Comparison of ENCODE assay signal across 27 cellular contexts in the genomic region with DNA sequence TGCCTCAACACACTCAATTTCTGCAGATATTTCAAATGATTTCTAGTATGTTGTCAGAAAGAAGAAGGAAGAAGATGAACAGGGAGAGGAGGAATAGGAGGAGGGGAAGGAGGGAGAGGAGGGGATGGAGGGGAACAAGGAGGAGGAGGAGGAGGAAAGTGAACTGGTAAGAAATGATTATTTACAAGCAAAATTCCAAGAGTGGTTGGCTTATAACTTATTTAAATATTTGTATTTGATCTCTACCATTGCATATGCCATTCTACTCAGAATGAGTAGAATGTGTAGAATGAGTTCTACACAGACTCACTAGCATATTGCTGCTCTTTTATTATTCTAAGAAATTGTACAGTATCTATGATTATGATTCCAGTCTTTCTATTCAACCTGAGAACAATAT.
"Had no signal": no experiment of that assay in that cellular context is flagged by ENCODE, and none has a peak within 500 bp of the region (broad histone marks: within the 10 kb centered on the region; RNA-seq: fewer than 3 reads in every experiment).

No MANE protein-coding gene starts in this region.

- H3K4me1 ChIP-seq: stomach, suprapubic skin, testis, thyroid gland, tibial artery, tibial nerve, transverse colon, upper lobe of left lung, upper lobe of right lung, uterus, vagina had no signal

- ATAC-seq: stimulated activated effector memory CD8-positive, alpha-beta T cell treated with anti-CD3 and anti-CD28 coated beads, Interleukin-12 subunit alpha, Interleukin-12 subunit beta, amount 100 ng/mL, for 72 hours; stimulated activated memory B cell treated with anti-CD40 and anti-IgM and Interleukin-4, amounts not matched to agents 10 μg/mL and 1 μg/mL and 100 μg/mL, for 72 hours; stimulated activated naive B cell treated with anti-CD40 and anti-IgM and Interleukin-4, amounts not matched to agents 10 μg/mL and 1 μg/mL and 100 μg/mL, for 72 hours; stimulated activated naive CD8-positive, alpha-beta T cell treated with anti-CD3 and anti-CD28 coated beads, Interleukin-15, amount 100 ng/mL, for 72 hours; stimulated activated naive CD8-positive, alpha-beta T cell treated with anti-CD3 and anti-CD28 coated beads, Interleukin-15, Interleukin-2, amounts not matched to agents 100 U/mL and 50 U/mL, for 24 hours; upper lobe of right lung had no signal

- H3K4me3 ChIP-seq: stomach, suprapubic skin, testis, thoracic aorta, thyroid gland, tibial artery, tibial nerve, transverse colon, upper lobe of left lung, upper lobe of right lung, uterus, vagina had no signal

- H3K36me3 ChIP-seq: stomach, suprapubic skin, thoracic aorta, thyroid gland, tibial artery, tibial nerve, transverse colon, upper lobe of left lung, upper lobe of right lung, uterus, vagina had no signal

- H3K27me3 ChIP-seq: stomach, suprapubic skin, testis, thyroid gland, tibial artery, tibial nerve, transverse colon, upper lobe of left lung, upper lobe of right lung, uterus, vagina had no signal

- H3K27ac ChIP-seq: stomach, suprapubic skin, testis, thoracic aorta, thyroid gland, tibial artery, tibial nerve, transverse colon, upper lobe of left lung, upper lobe of right lung, uterus, vagina had no signal

- DNase-seq: stimulated activated CD4-positive, alpha-beta T cell treated with anti-CD3 and anti-CD28 coated beads, Interleukin-2, amount 100 ng/mL, for 48 hours; stimulated activated CD4-positive, alpha-beta T cell treated with anti-CD3 and anti-CD28 coated beads, Interleukin-4, amount 100 ng/mL, for 1 hour; stimulated activated CD4-positive, alpha-beta T cell treated with anti-CD3 and anti-CD28 coated beads, Interleukin-4, amount 100 ng/mL, for 24 hours; stimulated activated CD4-positive, alpha-beta T cell treated with anti-CD3 and anti-CD28 coated beads, Interleukin-4, amount 100 ng/mL, for 4 hours; stimulated activated CD8-positive, alpha-beta memory T cell treated with anti-CD3 and anti-CD28 coated beads, Interleukin-4, amount 100 ng/mL, for 48 hours; stimulated activated naive B cell treated with anti-CD40 and anti-IgM and Interleukin-4, amounts not matched to agents 10 μg/mL and 1 μg/mL and 100 μg/mL, for 72 hours; stimulated activated naive CD4-positive, alpha-beta T cell; stimulated activated naive CD4-positive, alpha-beta T cell treated with Interleukin-2 at 50 U/mL for 16 hours; stimulated activated naive CD8-positive, alpha-beta T cell treated with anti-CD3 and anti-CD28 coated beads, Interleukin-15, amount 100 ng/mL, for 72 hours; stimulated activated naive CD8-positive, alpha-beta T cell treated with anti-CD3 and anti-CD28 coated beads, Interleukin-15, Interleukin-2, amounts not matched to agents 100 U/mL and 50 U/mL, for 24 hours; stomach; substantia nigra; testis; thyroid gland; tibial artery; transverse colon; trophoblast cell; upper lobe of left lung; upper lobe of right lung; uterus had no signal

- FAIRE-seq: urothelium cell line had no signal

- H3K9me3 ChIP-seq: suprapubic skin, testis, thoracic aorta, thyroid gland, tibial artery, tibial nerve, transverse colon, upper lobe of left lung, upper lobe of right lung, uterus, vagina had no signal
